ENCODE assay signal across 20 cellular contexts in genomic region chr6:6461138-6461537, GRCh38.
"Had no signal": no experiment of that assay in that cellular context is flagged by ENCODE, and none has a peak within 500 bp of the region (broad histone marks: within the 10 kb centered on the region; RNA-seq: fewer than 3 reads in every experiment).

No MANE protein-coding gene starts in this region.

- H3K4me1 ChIP-seq: breast epithelium, esophagus muscularis mucosa, gastroesophageal sphincter, heart right ventricle, prostate gland, right atrium auricular region, uterus had no signal

- DNase-seq: activated CD4-positive, alpha-beta memory T cell treated with anti-CD3 and anti-CD28 coated beads, Interleukin-2, amount 10 ng/mL, durations not matched to agents 7 days and 5 days; activated CD4-positive, alpha-beta T cell treated with anti-CD3 and anti-CD28 coated beads for 48 hours; activated CD4-positive, CD25-positive, alpha-beta regulatory T cell; activated CD8-positive, alpha-beta memory T cell treated with anti-CD3 and anti-CD28 coated beads, Interleukin-2, amount 10 ng/mL, durations not matched to agents 7 days and 5 days; activated naive CD8-positive, alpha-beta T cell treated with anti-CD3 and anti-CD28 coated beads, Interleukin-2, amount 10 ng/mL, durations not matched to agents 7 days and 5 days; effector memory CD4-positive, alpha-beta T cell; heart right ventricle; left ventricle myocardium superior; mucosa of descending colon; naive thymus-derived CD8-positive, alpha-beta T cell; stimulated activated CD4-positive, alpha-beta T cell treated with anti-CD3 and anti-CD28 coated beads, Interleukin-2, amount 100 ng/mL, for 24 hours; stimulated activated naive CD4-positive, alpha-beta T cell treated with Interleukin-2 at 50 U/mL for 16 hours; T1000; tibial artery; uterus had no signal

- ATAC-seq: activated CD8-positive, alpha-beta memory T cell treated with anti-CD3 and anti-CD28 coated beads, Interleukin-2, amount 10 ng/mL, durations not matched to agents 7 days and 5 days; gastroesophageal sphincter; heart right ventricle; left ventricle myocardium superior; mucosa of descending colon; naive thymus-derived CD8-positive, alpha-beta T cell had no signal

- H3K4me3 ChIP-seq: breast epithelium, esophagus muscularis mucosa, gastroesophageal sphincter, heart right ventricle, mucosa of descending colon, prostate gland, right atrium auricular region, tibial artery, uterus had no signal

- H3K27ac ChIP-seq: breast epithelium, esophagus muscularis mucosa, gastroesophageal sphincter, heart right ventricle, prostate gland, right atrium auricular region, tibial artery, uterus had no signal

- H3K36me3 ChIP-seq: breast epithelium, esophagus muscularis mucosa, gastroesophageal sphincter, heart right ventricle, prostate gland, right atrium auricular region, tibial artery, uterus had no signal

- H3K9me3 ChIP-seq: breast epithelium, gastroesophageal sphincter, mucosa of descending colon, prostate gland, right atrium auricular region, tibial artery, uterus had no signal

- H3K27me3 ChIP-seq: breast epithelium, esophagus muscularis mucosa, gastroesophageal sphincter, right atrium auricular region, tibial artery, uterus had no signal
